ENCODE assay signal across 8 cellular contexts in genomic region chr16:8798174-8798527, GRCh38. TPM values are rescaled to one million over a fixed set of nuclear protein-coding genes. Genes with fewer than 3 reads are reported as not detected.
DNase-seq lines count a peak whose midpoint lies in the region; ATAC-seq and TF ChIP-seq lines count a peak whose summit lies in the region.

No MANE protein-coding gene starts in this region.

- no peak for TF ChIP-seq CTCF in KMS-11 (conservative IDR thresholded peaks at IDR 0.05; ENCODE audit: low read depth, low read length)
- TF ChIP-seq CTCF in cardiac fibroblast (IDR thresholded peaks at IDR 0.05; ENCODE audit: low read depth, low read length), result no peak
- TF ChIP-seq CTCF in mucosa of descending colon (IDR thresholded peaks at IDR 0.05), result no peak

- H3K27ac ChIP-seq in KMS-11, result peak overlapping the region; percentile 58

- H3K9me3 ChIP-seq in mucosa of descending colon, result no peaks in the 10 kb centered on the region

- ATAC-seq in mucosa of descending colon, result peak; percentile 8
- no peak for ATAC-seq in HG03025 (IDR thresholded peaks at IDR 0.05; ENCODE audit: low FRiP score, unreplicated experiment)

- H3K4me3 ChIP-seq in KMS-11 (IDR thresholded peaks at IDR 0.05; ENCODE audit: insufficient read depth, low read depth, low read length), result no peak overlapping the region
- H3K4me3 ChIP-seq in cardiac fibroblast (replicated peaks in 1 of 2; ENCODE audit: low read depth in 2 of 2, low read length in 2 of 2), result peak overlapping the region; percentile 85 to 98
- peak overlapping the region; percentile 74 for H3K4me3 ChIP-seq in mucosa of descending colon

- peak; percentile 29 for DNase-seq in activated CD8-positive, alpha-beta memory T cell treated with anti-CD3 and anti-CD28 coated beads, Interleukin-2, amount 50 U/mL, for 4 hours
- DNase-seq in activated CD8-positive, alpha-beta memory T cell treated with anti-CD3 and anti-CD28 coated beads, Interleukin-2, amount 50 U/mL, for 48 hours, result no peak
- DNase-seq in cardiac fibroblast (ENCODE audit: low read depth in 2 of 2), result no peak
- DNase-seq in mucosa of descending colon, result no peak
- DNase-seq in nucleus accumbens (lab: John Stamatoyannopoulos, UW), result no peak
- DNase-seq in NCI-H1092 (lab: John Stamatoyannopoulos, UW), result no peak

- H3K4me1 ChIP-seq in KMS-11 (ENCODE audit: low read depth, poor library complexity, severe bottlenecking), result peaks cover 29% of the 10 kb centered on the region
- H3K4me1 ChIP-seq in mucosa of descending colon (ENCODE audit: low read depth), result peaks cover 33% of the 10 kb centered on the region

- no peaks in the 10 kb centered on the region for H3K27me3 ChIP-seq in KMS-11 (ENCODE audit: insufficient read depth, low read depth)

- H4K20me1 ChIP-seq in KMS-11 (ENCODE audit: insufficient read depth), result peaks cover 25% of the 10 kb centered on the region; the same call in 1 of the 2 replicates

- intact Hi-C loops in mucosa of descending colon (cut with DNase I, micrococcal nuclease), result no loop called here

- peaks cover 83% of the 10 kb centered on the region for H3K79me2 ChIP-seq in KMS-11 (ENCODE audit: insufficient read depth, low read depth)

- peak overlapping the region; percentile 88 for H3K9ac ChIP-seq in KMS-11

- H3K36me3 ChIP-seq in KMS-11 (ENCODE audit: insufficient read depth), result peaks cover 19% of the 10 kb centered on the region; the same call in 1 of the 2 replicates
- H3K36me3 ChIP-seq in mucosa of descending colon (ENCODE audit: low read depth), result no peaks in the 10 kb centered on the region

- peak overlapping the region; percentile 58 for H2AFZ ChIP-seq in KMS-11 (ENCODE audit: low read depth)

- H3K4me2 ChIP-seq in KMS-11, result peak overlapping the region; percentile 78

RNA-seq across cellular contexts. Expression of gene PMM2, which starts 0.5 kb away (rescaled TPM):
- total RNA-seq in mucosa of descending colon, result 10 to 100 TPM; 46.4 to 77.9 (median 74.9) TPM

RNA-seq across cellular contexts. Expression of gene TMEM186, which starts 0.7 kb away (rescaled TPM):
- 10 to 100 TPM; 12.2 to 13.9 (median 13.2) TPM for total RNA-seq in mucosa of descending colon
